In genomic region chr22:22802346-22802970, GRCh38 we compare ENCODE assay signal across 10 cellular contexts.
DNase-seq lines count a peak whose midpoint lies in the region; ATAC-seq, FAIRE-seq and TF ChIP-seq lines count a peak whose summit lies in the region.
"Had no signal": no experiment of that assay in that cellular context is flagged by ENCODE, and none has a peak within 500 bp of the region (broad histone marks: within the 10 kb centered on the region; RNA-seq: fewer than 3 reads in every experiment).

No MANE protein-coding gene starts in this region.

- in situ Hi-C loops in GM12878 (cut with MboI), result loop anchor here (5.0 to 25.0 kb wide), 3 partner anchors 150 to 585 kb away; no protein-coding TSS in a partner anchor

- TF ChIP-seq RAD21 in GM12878 (IDR thresholded peaks at IDR 0.05; ENCODE audit: insufficient read depth, low read depth, low read length), result no peak

- TF ChIP-seq CTCF in LNCaP clone FGC (IDR thresholded peaks at IDR 0.05; ENCODE audit: control insufficient read depth, extremely low read depth, insufficient read depth) (peak; percentile 57), GM12878 (IDR thresholded peaks at IDR 0.05 in 2 of 3, conservative IDR thresholded peaks at IDR 0.05 in 1 of 3; ENCODE audit: control insufficient read depth in 2 of 3, extremely low read depth in 1 of 3, insufficient read depth in 1 of 3, low read depth in 3 of 3, low read length in 3 of 3) (peak; percentile 19 to 39 (median 34); a peak in 4 of 6 replicates), foreskin fibroblast (IDR thresholded peaks at IDR 0.05; ENCODE audit: low read depth, low read length) (no peak), Caco-2 (IDR thresholded peaks at IDR 0.05; ENCODE audit: insufficient read depth in 1 of 2, low read depth in 1 of 2, low read length in 1 of 2, severe bottlenecking in 1 of 2, unreplicated experiment in 1 of 2) (no peak)

- no peak overlapping the region for H3K4me3 ChIP-seq in LNCaP clone FGC (ENCODE audit: low read depth, low read length)
- H3K4me3 ChIP-seq in GM12878, result no peak overlapping the region
- no peak overlapping the region for H3K4me3 ChIP-seq in foreskin fibroblast (ENCODE audit: low read depth in 1 of 2, low read length in 2 of 2)
- H3K4me3 ChIP-seq in Caco-2 (ENCODE audit: low read depth, low read length), result no peak overlapping the region
- H3K4me3 ChIP-seq: BLaER1 treated with 17β-estradiol and CSF1 and Interleukin-3, amounts not matched to agents 10 nM and 100 nM had no signal

- BruUV-seq in GM12878 (replicated peaks; lab: Mats Ljungman, UMichigan), result no TSS peak
- BruUV-seq in Caco-2 (replicated peaks; lab: Mats Ljungman, UMichigan), result no TSS peak

- DNase-seq in activated CD8-positive, alpha-beta memory T cell treated with anti-CD3 and anti-CD28 coated beads, Interleukin-2, amount 50 U/mL, for 4 hours, result peak; percentile 52
- no peak for DNase-seq in activated CD8-positive, alpha-beta memory T cell treated with anti-CD3 and anti-CD28 coated beads, Interleukin-2, amount 50 U/mL, for 48 hours
- DNase-seq in LNCaP clone FGC (ENCODE audit: low read depth) (no peak), GM12878 (ENCODE audit: low read depth, low spot score) (no peak), posterior vena cava (ENCODE audit: low spot score) (peak; percentile 66), foreskin fibroblast (no peak), Caco-2 (no peak)
- DNase-seq: retina had no signal

- peaks cover under 1% of the 10 kb centered on the region for H3K27me3 Mint-ChIP-seq in Caco-2 (ENCODE audit: insufficient read depth, unreplicated experiment)

- H3K9me3 Mint-ChIP-seq in Caco-2 (ENCODE audit: unreplicated experiment), result no peaks in the 10 kb centered on the region

- no peaks in the 10 kb centered on the region for H3K79me2 ChIP-seq in GM12878 (ENCODE audit: control insufficient read depth, insufficient read depth, low read length)

- POLR2A ChIA-PET in GM12878 (lab: Charles Lee), result no interaction called here
- POLR2A ChIA-PET in Caco-2 (lab: Charles Lee), result no interaction called here

- no peak for TF ChIP-seq EP300 in GM12878 (IDR thresholded peaks at IDR 0.05; ENCODE audit: borderline replicate concordance in 1 of 2, control insufficient read depth in 1 of 2, low read depth in 2 of 2, low read length in 2 of 2)

- no peaks in the 10 kb centered on the region for H3K4me1 ChIP-seq in GM12878 (ENCODE audit: control insufficient read depth, insufficient read depth, low read length)
- H3K4me1 ChIP-seq in Caco-2, result no peaks in the 10 kb centered on the region

- H3K36me3 ChIP-seq in GM12878 (ENCODE audit: control insufficient read depth in 2 of 2, insufficient read depth in 2 of 2, low read length in 1 of 2), result no peaks in the 10 kb centered on the region
- no peaks in the 10 kb centered on the region for H3K36me3 ChIP-seq in Caco-2 (ENCODE audit: control insufficient read depth, insufficient read depth, low read length)
- H3K36me3 ChIP-seq: BLaER1 treated with 17β-estradiol and CSF1 and Interleukin-3, amounts not matched to agents 10 nM and 100 nM had no signal

- no peak overlapping the region for H3K27ac Mint-ChIP-seq in Caco-2 (ENCODE audit: unreplicated experiment)

- ATAC-seq in GM12878 (peak; percentile 54), esophagus mucosa (no peak)

- WGBS in GM12878 (ENCODE audit: insufficient coverage, insufficient replicate concordance, low lambda C conversion rate, missing lambda C conversion rate), result 56% methylated on average over 5 of the region's 5 CpGs

- H3K27me3 ChIP-seq in GM12878 (replicated peaks in 1 of 2; ENCODE audit: control insufficient read depth in 2 of 2, insufficient read depth in 2 of 2, low read length in 1 of 2) (no peaks in the 10 kb centered on the region), Caco-2 (replicated peaks; ENCODE audit: control insufficient read depth, insufficient read depth, low read length) (no peaks in the 10 kb centered on the region)
- H3K27me3 ChIP-seq: BLaER1 treated with 17β-estradiol and CSF1 and Interleukin-3, amounts not matched to agents 10 nM and 100 nM had no signal

- CTCF ChIA-PET in GM12878 (lab: Yijun Ruan, JAX), result interaction anchor here (0.7 to 1.6 kb wide), 11 partner anchors 21 to 1536 kb away, joined by 3 to 42 read pairs (median 4); no protein-coding TSS in a partner anchor
- CTCF ChIA-PET in Caco-2 (lab: Charles Lee), result interaction anchor here (0.5 to 1.2 kb wide), 3 partner anchors 16 to 229 kb away, joined by 3 to 7 read pairs (median 5); no protein-coding TSS in a partner anchor

- no peak for FAIRE-seq in GM12878 (lab: Jason Lieb, UNC)

- no peaks in the 10 kb centered on the region for H3K9me3 ChIP-seq in GM12878 (replicated peaks; ENCODE audit: control insufficient read depth, insufficient read depth, low read length)
- H3K9me3 ChIP-seq in Caco-2, result no peaks in the 10 kb centered on the region

- no peak overlapping the region for H3K4me2 ChIP-seq in GM12878 (ENCODE audit: control insufficient read depth, insufficient read depth)

- no peaks in the 10 kb centered on the region for H4K20me1 ChIP-seq in GM12878 (ENCODE audit: control insufficient read depth, insufficient read depth)
- H4K20me1 ChIP-seq: BLaER1 treated with 17β-estradiol and CSF1 and Interleukin-3, amounts not matched to agents 10 nM and 100 nM had no signal

- TF ChIP-seq POLR2A in GM12878 (IDR thresholded peaks at IDR 0.05; ENCODE audit: low read depth, low read length), result no peak

- no peak overlapping the region for H3K27ac ChIP-seq in GM12878 (ENCODE audit: control insufficient read depth, insufficient read depth)
- H3K27ac ChIP-seq: BLaER1 treated with 17β-estradiol and CSF1 and Interleukin-3, amounts not matched to agents 10 nM and 100 nM had no signal

- intact Hi-C loops in GM12878 (cut with micrococcal nuclease; ENCODE audit: unreplicated experiment) (loop anchor here (5.0 kb wide), 1 partner anchor 50 kb away; no protein-coding TSS in a partner anchor), posterior vena cava (cut with DNase I) (no loop called here), Caco-2 (cut with micrococcal nuclease; ENCODE audit: unreplicated experiment) (no loop called here)

- peaks cover 6% of the 10 kb centered on the region for H3K4me1 Mint-ChIP-seq in Caco-2 (ENCODE audit: low read depth, unreplicated experiment)

- H3K36me3 Mint-ChIP-seq in Caco-2 (ENCODE audit: insufficient read depth, unreplicated experiment), result no peaks in the 10 kb centered on the region

- H2AFZ ChIP-seq in GM12878 (ENCODE audit: control insufficient read depth, low read depth, low read length), result no peak overlapping the region

- H3K9ac ChIP-seq in GM12878 (ENCODE audit: control insufficient read depth, insufficient read depth, low read length), result no peak overlapping the region
- H3K9ac ChIP-seq: BLaER1 treated with 17β-estradiol and CSF1 and Interleukin-3, amounts not matched to agents 10 nM and 100 nM had no signal

- SMC1A ChIA-PET in GM12878 (lab: Charles Lee; ENCODE audit: uncharacterized antibody, unreplicated experiment), result interaction anchor here (0.8 to 1.2 kb wide), 3 partner anchors 152 to 158 kb away, joined by 4 to 16 read pairs (median 5); no protein-coding TSS in a partner anchor

- no peak overlapping the region for H3K4me3 Mint-ChIP-seq in Caco-2 (ENCODE audit: unreplicated experiment)

- RAD21 ChIA-PET in GM12878 (lab: Charles Lee; ENCODE audit: unreplicated experiment), result interaction anchor here (0.9 to 1.3 kb wide), 5 partner anchors 14 to 152 kb away, joined by 3 to 20 read pairs (median 5); no protein-coding TSS in a partner anchor

TF ChIP-seq in GM12878, 131 proteins besides CTCF, POLR2A, EP300 and RAD21:
- TF ChIP-seq SMC3 (IDR thresholded peaks at IDR 0.05; ENCODE audit: borderline replicate concordance, low read length), result 0 out of 2 replicates have a peak, but pooled peaks have one; percentile 27
- TF ChIP-seq KDM1A (IDR thresholded peaks at IDR 0.05; ENCODE audit: borderline replicate concordance), result no peak
- peak in 1 of 2 experiments; percentile 50; a peak in 2 of 4 replicates for TF ChIP-seq BHLHE40 (IDR thresholded peaks at IDR 0.05; ENCODE audit: borderline replicate concordance in 1 of 2, low read depth in 2 of 2, low read length in 1 of 2)
TF ChIP-seq in GM12878: peak in this region for 2.

Comparison
In these comparisons a context has a peak if more than half of its experiments do, and no peak if none do; other contexts are left out.
1. DNase-seq: peak in activated CD8-positive, alpha-beta memory T cell treated with anti-CD3 and anti-CD28 coated beads, Interleukin-2, amount 50 U/mL, for 4 hours (single experiment) and posterior vena cava (single experiment); none in activated CD8-positive, alpha-beta memory T cell treated with anti-CD3 and anti-CD28 coated beads, Interleukin-2, amount 50 U/mL, for 48 hours (single experiment), LNCaP clone FGC (single experiment), GM12878 (single experiment), foreskin fibroblast (0 of 2) and Caco-2 (0 of 2).
2. CTCF ChIP-seq: peak in LNCaP clone FGC (single experiment) and GM12878 (3 of 3); none in foreskin fibroblast (single experiment) and Caco-2 (0 of 2).